In the genomic region with DNA sequence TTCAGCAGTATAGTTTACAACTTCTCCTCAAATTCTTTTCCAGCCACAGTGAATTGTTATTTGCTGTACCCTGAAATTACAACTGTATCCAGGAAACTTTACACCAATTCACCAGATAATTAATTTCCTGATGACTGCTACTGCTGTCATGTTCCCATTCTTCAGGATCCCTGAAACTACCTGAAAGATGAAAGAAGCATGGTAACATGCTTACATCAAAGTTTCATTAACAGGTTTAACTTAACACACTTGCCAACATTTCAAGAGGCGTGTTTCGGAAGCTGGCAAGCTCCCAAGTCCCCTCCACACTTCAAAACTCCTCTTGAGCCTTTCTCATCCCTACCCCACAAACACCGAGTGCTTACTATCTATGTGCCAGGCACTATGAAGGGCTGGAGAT, we compare ENCODE assay signal across 22 cellular contexts.
"Had no signal": no experiment of that assay in that cellular context is flagged by ENCODE, and none has a peak within 500 bp of the region (broad histone marks: within the 10 kb centered on the region; RNA-seq: fewer than 3 reads in every experiment).

No MANE protein-coding gene starts in this region.

- H3K27me3 Mint-ChIP-seq: activated B cell treated with CpG ODN at 0.5 μM for 24 hours; activated CD4-positive, alpha-beta memory T cell treated with anti-CD3 and anti-CD28 coated beads for 36 hours; activated naive CD8-positive, alpha-beta T cell; effector memory CD8-positive, alpha-beta T cell had no signal

- H3K4me3 Mint-ChIP-seq: activated B cell treated with CpG ODN at 0.5 μM for 24 hours; activated CD4-positive, alpha-beta memory T cell treated with anti-CD3 and anti-CD28 coated beads for 36 hours; activated naive CD8-positive, alpha-beta T cell; activated T-helper 1 cell treated with anti-CD3 and anti-CD28 coated beads, Interleukin-12 subunit alpha, Interleukin-12 subunit beta, Interleukin-2, Interleukin-4 antibody, amounts not matched to agents 30 ng/mL and 10 ng/mL and 1 ng/mL, durations not matched to agents 14 hours and 24 hours and 36 hours; effector memory CD8-positive, alpha-beta T cell; naive thymus-derived CD4-positive, alpha-beta T cell had no signal

- H3K27ac Mint-ChIP-seq: activated B cell treated with CpG ODN at 0.5 μM for 24 hours; activated CD4-positive, alpha-beta memory T cell treated with anti-CD3 and anti-CD28 coated beads for 36 hours; activated naive CD8-positive, alpha-beta T cell; activated T-helper 1 cell treated with anti-CD3 and anti-CD28 coated beads, Interleukin-12 subunit alpha, Interleukin-12 subunit beta, Interleukin-2, Interleukin-4 antibody, amounts not matched to agents 30 ng/mL and 10 ng/mL and 1 ng/mL, durations not matched to agents 14 hours and 24 hours and 36 hours; naive thymus-derived CD4-positive, alpha-beta T cell had no signal

- H3K4me1 ChIP-seq: left ventricle myocardium inferior, right lobe of liver had no signal

- H3K36me3 ChIP-seq: left ventricle myocardium inferior, ovary, right lobe of liver, stomach, upper lobe of right lung had no signal

- H3K27ac ChIP-seq: left ventricle myocardium inferior, ovary, right lobe of liver, stomach, upper lobe of right lung had no signal

- H3K4me3 ChIP-seq: left ventricle myocardium inferior, mucosa of descending colon, ovary, right lobe of liver, stomach, upper lobe of right lung had no signal

- H3K9me3 Mint-ChIP-seq: activated B cell treated with CpG ODN at 0.5 μM for 24 hours; activated CD4-positive, alpha-beta memory T cell treated with anti-CD3 and anti-CD28 coated beads for 36 hours; activated T-helper 1 cell treated with anti-CD3 and anti-CD28 coated beads, Interleukin-12 subunit alpha, Interleukin-12 subunit beta, Interleukin-2, Interleukin-4 antibody, amounts not matched to agents 30 ng/mL and 10 ng/mL and 1 ng/mL, durations not matched to agents 14 hours and 24 hours and 36 hours; effector memory CD8-positive, alpha-beta T cell had no signal

- FAIRE-seq: frontal cortex, kidney, small intestine had no signal

- H3K27me3 ChIP-seq: ovary, right lobe of liver, stomach, upper lobe of right lung had no signal

- H3K9me3 ChIP-seq: left ventricle myocardium inferior, mucosa of descending colon, ovary, right lobe of liver, stomach, upper lobe of right lung had no signal

- ATAC-seq: effector memory CD8-positive, alpha-beta T cell; mucosa of descending colon; naive thymus-derived CD4-positive, alpha-beta T cell; right lobe of liver; upper lobe of right lung had no signal

- DNase-seq: activated B cell treated with CpG ODN at 0.5 μM for 24 hours; activated CD4-positive, alpha-beta memory T cell treated with anti-CD3 and anti-CD28 coated beads for 36 hours; activated CD4-positive, alpha-beta T cell treated with anti-CD3 and anti-CD28 coated beads for 4 hours; activated gamma-delta T cell treated with Interleukin-2 at 50 U/mL for 16 hours; activated T-cell treated with anti-CD3 and anti-CD28 coated beads for 4 hours; dermis blood vessel endothelial cell; effector memory CD8-positive, alpha-beta T cell; head of caudate nucleus; kidney; left ventricle myocardium inferior; mucosa of descending colon; naive thymus-derived CD4-positive, alpha-beta T cell; ovary; right lobe of liver; small intestine; stimulated activated CD4-positive, alpha-beta T cell treated with anti-CD3 and anti-CD28 coated beads, Interleukin-15, amount 100 ng/mL, for 24 hours; stimulated activated CD4-positive, alpha-beta T cell treated with anti-CD3 and anti-CD28 coated beads, Interleukin-2, amount 100 ng/mL, for 48 hours; stomach; upper lobe of right lung had no signal

- H3K4me1 Mint-ChIP-seq: activated B cell treated with CpG ODN at 0.5 μM for 24 hours had no signal
